In genomic region chr7:102464577-102465280, GRCh38 we compare ENCODE assay signal across 1 cellular context.
TF ChIP-seq lines count a peak whose summit lies in the region.

TSS of gene ALKBH4 (minus strand) at chr7:102464863. CDS start at chr7:102464836, 27 bp downstream.
TSS of gene LRWD1 (plus strand) at chr7:102464984. CDS start at chr7:102465081, 97 bp downstream.

TF ChIP-seq in K562, 482 proteins besides CTCF, POLR2A, EP300 and RAD21 (continued from another document and continues in another):
- TF ChIP-seq ZBTB40 (IDR thresholded peaks at IDR 0.05) = peak; percentile 94
- TF ChIP-seq ZBTB40 (CRISPR knock-in tag; IDR thresholded peaks at IDR 0.05) = no peak
- TF ChIP-seq HDAC2 (IDR thresholded peaks at IDR 0.05) = 0 out of 2 replicates have a peak, but pooled peaks have one; percentile 35
- TF ChIP-seq THRA (IDR thresholded peaks at IDR 0.05) = no peak
- TF ChIP-seq RCOR1 (IDR thresholded peaks at IDR 0.05; ENCODE audit: borderline replicate concordance in 1 of 2, low read depth in 2 of 2, low read length in 2 of 2) = no peak
- peak; percentile 83 for TF ChIP-seq SP1 (CRISPR knock-in tag; IDR thresholded peaks at IDR 0.05)
- 0 out of 2 replicates have a peak, but pooled peaks have one; percentile 27 for TF ChIP-seq FOXP4 (CRISPR knock-in tag; IDR thresholded peaks at IDR 0.05; ENCODE audit: borderline replicate concordance)
- TF ChIP-seq GABPB1 (CRISPR knock-in tag; IDR thresholded peaks at IDR 0.05) = peak; percentile 95
- no peak for TF ChIP-seq ELF4 (CRISPR knock-in tag; IDR thresholded peaks at IDR 0.05)
- TF ChIP-seq ETS1 (conservative IDR thresholded peaks at IDR 0.05; ENCODE audit: control insufficient read depth, low read depth, low read length) = peak; percentile 99
- no peak for TF ChIP-seq E2F4 (CRISPR knock-in tag; IDR thresholded peaks at IDR 0.05; ENCODE audit: low read depth)
- TF ChIP-seq ZFP30 (CRISPR knock-in tag; IDR thresholded peaks at IDR 0.05; ENCODE audit: borderline replicate concordance) = no peak
- no peak for TF ChIP-seq EHMT2 (IDR thresholded peaks at IDR 0.05)
- TF ChIP-seq DACH1 (IDR thresholded peaks at IDR 0.05; ENCODE audit: partially characterized antibody) = no peak
- TF ChIP-seq ZNF511 (CRISPR knock-in tag; IDR thresholded peaks at IDR 0.05) = peak; percentile 66
- TF ChIP-seq ATF3 (IDR thresholded peaks at IDR 0.05) = no peak
- TF ChIP-seq ATF3 (CRISPR knock-in tag; conservative IDR thresholded peaks at IDR 0.05) = peak; percentile 43; the same call in 1 of the 2 replicates
- peak; percentile 85 for TF ChIP-seq POLR2AphosphoS5 (IDR thresholded peaks at IDR 0.05; ENCODE audit: control insufficient read depth, insufficient read depth, low read depth, low read length)
- TF ChIP-seq TAF15 (IDR thresholded peaks at IDR 0.05; ENCODE audit: low read depth, low read length) = no peak
- TF ChIP-seq JUND (IDR thresholded peaks at IDR 0.05; ENCODE audit: borderline replicate concordance, low read depth, low read length) = peak; percentile 59
- TF ChIP-seq JUND (tag; IDR thresholded peaks at IDR 0.05; ENCODE audit: borderline replicate concordance, low read depth, low read length) = no peak; the same call in 2 of the 3 replicates
- TF ChIP-seq HSF4 (CRISPR knock-in tag; IDR thresholded peaks at IDR 0.05; ENCODE audit: borderline replicate concordance) = no peak
- TF ChIP-seq E4F1 (CRISPR knock-in tag; IDR thresholded peaks at IDR 0.05; ENCODE audit: borderline replicate concordance) = no peak
- no peak; the same call in 1 of the 2 replicates for TF ChIP-seq MYNN (IDR thresholded peaks at IDR 0.05)
- TF ChIP-seq MYNN (CRISPR knock-in tag; IDR thresholded peaks at IDR 0.05) = no peak
- no peak; the same call in 1 of the 2 replicates for TF ChIP-seq ZNF12 (CRISPR knock-in tag; IDR thresholded peaks at IDR 0.05)
- peak; percentile 95 for TF ChIP-seq KDM5B (IDR thresholded peaks at IDR 0.05; ENCODE audit: insufficient replicate concordance, low read depth, low read length)
- peak; percentile 56; the same call in 1 of the 2 replicates for TF ChIP-seq PML (IDR thresholded peaks at IDR 0.05; ENCODE audit: low read length)
- peak; percentile 58; the same call in 1 of the 2 replicates for TF ChIP-seq JUN (IDR thresholded peaks at IDR 0.05; ENCODE audit: borderline replicate concordance, low read depth, low read length)
- TF ChIP-seq JUN (CRISPR knock-in tag; IDR thresholded peaks at IDR 0.05; ENCODE audit: borderline replicate concordance) = no peak; the same call in 1 of the 2 replicates
- peak; percentile 95 for TF ChIP-seq ARID4B (CRISPR knock-in tag; IDR thresholded peaks at IDR 0.05)
